8 cellular contexts compared by ENCODE assay signal in genomic region chr17:76397687-76398522, GRCh38. TPM values are rescaled to one million over a fixed set of nuclear protein-coding genes. Genes with fewer than 3 reads are reported as not detected.
DNase-seq lines count a peak whose midpoint lies in the region; ATAC-seq and TF ChIP-seq lines count a peak whose summit lies in the region.

No MANE protein-coding gene starts in this region.

- BruUV-seq in OCI-LY7 (replicated peaks; lab: Mats Ljungman, UMichigan) = no TSS peak

- ATAC-seq in natural killer cell (peak; percentile 86 to 98 (median 90)), HG02588 (IDR thresholded peaks at IDR 0.05; ENCODE audit: unreplicated experiment) (no peak)
- ATAC-seq in stimulated activated effector memory CD8-positive, alpha-beta T cell treated with anti-CD3 and anti-CD28 coated beads, Interleukin-12 subunit alpha, Interleukin-12 subunit beta, amount 100 ng/mL, for 72 hours = peak; percentile 81

- peak; percentile 70 for DNase-seq in Caki2 (ENCODE audit: low read depth)
- DNase-seq in HUDEP-2 (lab: John Stamatoyannopoulos, UW; ENCODE audit: unreplicated experiment in 76 of 76) = peak in 71 of 76 experiments; percentile 20 to 94 (median 77)
- peak; percentile 88 for DNase-seq in OCI-LY7 (ENCODE audit: low spot score)
- DNase-seq in activated CD8-positive, alpha-beta memory T cell treated with anti-CD3 and anti-CD28 coated beads, Interleukin-2, amount 50 U/mL, for 48 hours = peak; percentile 95
- DNase-seq in erythroblast (lab: John Stamatoyannopoulos, UW) = peak; percentile 85 to 92
- DNase-seq in natural killer cell = peak; percentile 85
- DNase-seq in stimulated activated effector memory CD8-positive, alpha-beta T cell treated with anti-CD3 and anti-CD28 coated beads, Interleukin-12 subunit alpha, Interleukin-12 subunit beta, amount 100 ng/mL, for 72 hours (ENCODE audit: low spot score in 2 of 2) = peak; percentile 90 to 92

- H3K36me3 Mint-ChIP-seq in natural killer cell = no peaks in the 10 kb centered on the region
- peaks cover 97% of the 10 kb centered on the region for H3K36me3 Mint-ChIP-seq in stimulated activated effector memory CD8-positive, alpha-beta T cell treated with anti-CD3 and anti-CD28 coated beads, Interleukin-12 subunit alpha, Interleukin-12 subunit beta, amount 100 ng/mL, for 72 hours

- H3K27ac ChIP-seq in OCI-LY7 (ENCODE audit: low read depth, low read length, poor library complexity, severe bottlenecking) = no peak overlapping the region

- TF ChIP-seq CTCF in OCI-LY7 (conservative IDR thresholded peaks at IDR 0.05; ENCODE audit: low read length) = peak; percentile 100
- peak; percentile 92 for TF ChIP-seq CTCF in natural killer cell (IDR thresholded peaks at IDR 0.05)

- TF ChIP-seq POLR2A in erythroblast (IDR thresholded peaks at IDR 0.05; ENCODE audit: low read length) = no peak

- no peaks in the 10 kb centered on the region for H3K4me1 ChIP-seq in OCI-LY7 (ENCODE audit: insufficient read depth, low read length, poor library complexity, severe bottlenecking)

- H3K36me3 ChIP-seq in OCI-LY7 (ENCODE audit: insufficient read depth, low read length) = peaks cover 87% of the 10 kb centered on the region

- H3K9me3 ChIP-seq in OCI-LY7 (ENCODE audit: low read length) = no peaks in the 10 kb centered on the region

- H3K79me2 ChIP-seq in OCI-LY7 (ENCODE audit: insufficient read depth, low read depth, low read length) = no peaks in the 10 kb centered on the region

- H3K9me3 Mint-ChIP-seq in natural killer cell = no peaks in the 10 kb centered on the region
- H3K9me3 Mint-ChIP-seq in stimulated activated effector memory CD8-positive, alpha-beta T cell treated with anti-CD3 and anti-CD28 coated beads, Interleukin-12 subunit alpha, Interleukin-12 subunit beta, amount 100 ng/mL, for 72 hours = no peaks in the 10 kb centered on the region

- H3K4me1 Mint-ChIP-seq in natural killer cell = peaks cover 0 to 4% of the 10 kb centered on the region in 2 donors
- H3K4me1 Mint-ChIP-seq in stimulated activated effector memory CD8-positive, alpha-beta T cell treated with anti-CD3 and anti-CD28 coated beads, Interleukin-12 subunit alpha, Interleukin-12 subunit beta, amount 100 ng/mL, for 72 hours = peaks cover 7% of the 10 kb centered on the region

- intact Hi-C loops in OCI-LY7 (cut with micrococcal nuclease; ENCODE audit: unreplicated experiment) (loop anchor here (1.0 kb wide), 1 partner anchor 95 kb away; no protein-coding TSS in a partner anchor), natural killer cell (cut with micrococcal nuclease) (loop anchor here (1.0 kb wide), 1 partner anchor 95 kb away; no protein-coding TSS in a partner anchor)

- H4K20me1 ChIP-seq in OCI-LY7 (ENCODE audit: insufficient read depth, low read length) = no peaks in the 10 kb centered on the region

- H3K4me3 ChIP-seq in OCI-LY7 (ENCODE audit: low read depth, low read length, poor library complexity, severe bottlenecking) = no peak overlapping the region

- no peaks in the 10 kb centered on the region for H3K9me2 ChIP-seq in OCI-LY7 (ENCODE audit: insufficient read depth, low read length)

- POLR2A ChIA-PET in OCI-LY7 (lab: Charles Lee) = interaction anchor here (0.5 to 1.0 kb wide), 2 partner anchors 88 to 100 kb away, joined by 4 read pairs; no protein-coding TSS in a partner anchor

- H3K27me3 Mint-ChIP-seq in natural killer cell (ENCODE audit: low read depth in 2 of 2) = no peaks in the 10 kb centered on the region

- H3K4me2 ChIP-seq in OCI-LY7 (ENCODE audit: low read length) = no peak overlapping the region

- in situ Hi-C loops in Caki2 (cut with HindIII; ENCODE audit: low pct_unique_long_range_greater_than_20kb, low sequenced_read_pairs) = no loop called here

- H3K4me3 Mint-ChIP-seq in natural killer cell = no peak overlapping the region
- no peak overlapping the region for H3K4me3 Mint-ChIP-seq in stimulated activated effector memory CD8-positive, alpha-beta T cell treated with anti-CD3 and anti-CD28 coated beads, Interleukin-12 subunit alpha, Interleukin-12 subunit beta, amount 100 ng/mL, for 72 hours

- CTCF ChIA-PET in OCI-LY7 (lab: Charles Lee; ENCODE audit: unreplicated experiment) = interaction anchor here (0.7 to 2.0 kb wide), 15 partner anchors 9 to 97 kb away, joined by 3 to 10 read pairs (median 4); partner anchors contain the start of gene PRPSAP1

- no peak overlapping the region for H2AFZ ChIP-seq in OCI-LY7 (ENCODE audit: low read length)

- no peak overlapping the region for H3K27ac Mint-ChIP-seq in natural killer cell
- no peak overlapping the region for H3K27ac Mint-ChIP-seq in stimulated activated effector memory CD8-positive, alpha-beta T cell treated with anti-CD3 and anti-CD28 coated beads, Interleukin-12 subunit alpha, Interleukin-12 subunit beta, amount 100 ng/mL, for 72 hours

RNA-seq across cellular contexts. Expression of gene SPHK1, which starts 13.5 kb away (rescaled TPM):
- total RNA-seq in Caki2 (2014; rRNA removed; shearing (Covaris generic); ENCODE audit: low replicate concordance) = 18.5 and 33.9 TPM in 2 replicates
- total RNA-seq in OCI-LY7 (2014; rRNA removed; shearing (Covaris generic)) = 0.28 and 0.36 TPM in 2 replicates
- total RNA-seq in OCI-LY7 (2022) = 0.22 and 0.78 TPM in 2 replicates
- 1 to 10 TPM; 7.6 to 9.2 (median 8.3) TPM for total RNA-seq in natural killer cell

RNA-seq across cellular contexts. Expression of gene PRPSAP1, which starts 44.2 kb away (rescaled TPM):
- total RNA-seq in Caki2 (2014; rRNA removed; shearing (Covaris generic); ENCODE audit: low replicate concordance) = 49.0 and 68.5 TPM in 2 replicates
- total RNA-seq in OCI-LY7 (2014; rRNA removed; shearing (Covaris generic)) = 52.6 and 53.3 TPM in 2 replicates
- 111 and 130 TPM in 2 replicates for total RNA-seq in OCI-LY7 (2022)
- 10 to 100 TPM; 32.9 to 45.2 (median 41.5) TPM for total RNA-seq in natural killer cell

RNA-seq across cellular contexts. Expression of gene UBE2O, which starts 55.0 kb away (rescaled TPM):
- total RNA-seq in Caki2 (2014; rRNA removed; shearing (Covaris generic); ENCODE audit: low replicate concordance) = 22.9 and 23.7 TPM in 2 replicates
- 43.4 and 55.1 TPM in 2 replicates for total RNA-seq in OCI-LY7 (2014; rRNA removed; shearing (Covaris generic))
- total RNA-seq in OCI-LY7 (2022) = 71.0 and 79.6 TPM in 2 replicates
- total RNA-seq in natural killer cell = 10 to 100 TPM; 34.9 to 40.2 (median 37.7) TPM

Comparison
In these comparisons a context has a peak if more than half of its experiments do, and no peak if none do; other contexts are left out.
1. RNA of gene SPHK1, which starts 13.5 kb away (total RNA-seq): 18.5 to 33.9 TPM in Caki2 and 7.6 to 9.2 TPM in natural killer cell; 0.22 to 0.78 TPM in OCI-LY7; every median in the first group is over 4 times any median in the second.
2. Peak in every context shown above with its lines, with median percentiles within 50 percentile points of each other: DNase-seq.